ENCODE assay signal across 8 cellular contexts in the genomic region with DNA sequence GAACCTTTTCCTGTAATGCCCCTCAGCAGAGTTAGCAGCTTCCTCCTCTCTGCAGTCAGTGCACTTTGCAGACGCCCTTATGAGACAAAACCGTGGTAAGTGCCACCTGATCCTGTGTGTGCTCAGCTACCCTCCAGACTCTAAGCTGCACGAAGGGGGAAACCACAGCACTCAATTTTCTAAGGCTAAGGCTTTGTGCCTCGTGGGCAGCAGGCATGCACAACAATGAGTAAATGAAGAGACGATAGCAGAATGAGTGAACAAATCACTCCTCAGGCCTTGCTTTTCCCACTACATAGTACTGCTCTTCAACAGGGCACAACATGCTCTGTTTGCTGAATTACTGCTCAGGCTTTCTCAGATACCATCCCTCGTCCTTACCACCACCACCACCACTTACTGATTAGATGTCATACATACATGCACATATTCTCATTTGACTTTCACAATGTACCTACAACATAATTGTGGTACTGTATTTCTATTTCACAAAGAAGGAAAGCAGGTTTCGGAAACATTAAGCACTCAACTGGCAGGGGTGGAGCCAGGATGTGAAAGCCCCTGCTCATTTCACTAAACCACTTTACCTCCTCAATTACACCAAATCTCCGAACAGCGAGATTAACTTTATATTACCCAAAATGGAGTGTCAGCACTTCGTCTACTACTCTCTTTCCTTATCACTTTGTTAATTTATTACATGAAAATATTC.
DNase-seq lines count a peak whose midpoint lies in the region; ATAC-seq and TF ChIP-seq lines count a peak whose summit lies in the region.

No MANE protein-coding gene starts in this region.

- ATAC-seq in GM18861 (IDR thresholded peaks at IDR 0.05; ENCODE audit: unreplicated experiment) = peak; percentile 64
- ATAC-seq in HG02678 (IDR thresholded peaks at IDR 0.05; ENCODE audit: unreplicated experiment) = peak; percentile 73

- H3K79me1 ChIP-seq in neuronal stem cell (ENCODE audit: low read depth, low read length) = no peaks in the 10 kb centered on the region

- no peak for TF ChIP-seq POLR2A in uterus (IDR thresholded peaks at IDR 0.05)

- WGBS in neuronal stem cell (ENCODE audit: extremely low coverage in 2 of 2, insufficient read length in 2 of 2, insufficient replicate concordance in 1 of 2), 2 donors = no CpG with 5 or more reads among the region's 10 CpGs

- H3K4me2 ChIP-seq in neuronal stem cell (ENCODE audit: insufficient read depth, low read length, poor library complexity, severe bottlenecking) = no peak overlapping the region

- no peak overlapping the region for H2BK5ac ChIP-seq in neuronal stem cell (ENCODE audit: low read length)

- H3K9me3 ChIP-seq in mucosa of rectum (ENCODE audit: control insufficient read depth in 2 of 2, low read length in 2 of 2) = no peaks in the 10 kb centered on the region
- no peaks in the 10 kb centered on the region for H3K9me3 ChIP-seq in uterus
- no peaks in the 10 kb centered on the region for H3K9me3 ChIP-seq in neuronal stem cell (replicated peaks in 1 of 2; ENCODE audit: control insufficient read depth in 2 of 2, insufficient read depth in 1 of 2, low read depth in 1 of 2, low read length in 2 of 2)

- H3K4me3 ChIP-seq in mucosa of rectum (ENCODE audit: low read length in 2 of 2) (peak overlapping the region in 1 of 2 donors; percentile 38), uterus (no peak overlapping the region), neuronal stem cell (ENCODE audit: low read length in 2 of 2) (no peak overlapping the region)

- H3K9ac ChIP-seq in mucosa of rectum (ENCODE audit: low read depth in 1 of 2, low read length in 2 of 2) = no peak overlapping the region
- no peak overlapping the region for H3K9ac ChIP-seq in neuronal stem cell (ENCODE audit: low read depth, low read length, poor library complexity)

- H3K23ac ChIP-seq in neuronal stem cell (ENCODE audit: low read depth, low read length, poor library complexity) = no peak overlapping the region

- no peak overlapping the region for H3K4ac ChIP-seq in neuronal stem cell (ENCODE audit: low read length)

- no peak overlapping the region for H2BK12ac ChIP-seq in neuronal stem cell (ENCODE audit: low read length)

- peak; percentile 58 to 62 for DNase-seq in NCI-H187 (lab: John Stamatoyannopoulos, UW)
- peak; percentile 56 for DNase-seq in activated T-cell treated with anti-CD3 and anti-CD28 coated beads, Interleukin-2, amount 50 U/mL, for 1 hour
- DNase-seq in uterus = no peak
- DNase-seq in neuronal stem cell (ENCODE audit: low spot score) = no peak
- no peak for DNase-seq in DMS53 (lab: John Stamatoyannopoulos, UW)

- no peak overlapping the region for H2BK15ac ChIP-seq in neuronal stem cell (ENCODE audit: low read length)

- H3K27ac ChIP-seq in mucosa of rectum (ENCODE audit: low read depth in 2 of 2, low read length in 2 of 2) (peak overlapping the region; percentile 18 to 78), uterus (no peak overlapping the region), neuronal stem cell (replicated peaks; ENCODE audit: low read length) (no peak overlapping the region)

- H3K14ac ChIP-seq in neuronal stem cell (ENCODE audit: low read length) = no peak overlapping the region

- H3K18ac ChIP-seq in neuronal stem cell (ENCODE audit: low read length) = no peak overlapping the region

- no peak for TF ChIP-seq CTCF in uterus (IDR thresholded peaks at IDR 0.05)

- no peak overlapping the region for H2AFZ ChIP-seq in neuronal stem cell (ENCODE audit: low read length)

- no peak overlapping the region for H2AK5ac ChIP-seq in neuronal stem cell (ENCODE audit: low read depth, low read length)

- H2BK120ac ChIP-seq in neuronal stem cell (ENCODE audit: low read depth, low read length) = no peak overlapping the region

- intact Hi-C loops in uterus (cut with DNase I; ENCODE audit: low total_unique reads) = no loop called here

- no peak overlapping the region for H4K8ac ChIP-seq in neuronal stem cell (ENCODE audit: low read depth, low read length)

- H4K91ac ChIP-seq in neuronal stem cell (ENCODE audit: low read depth, low read length, poor library complexity) = no peak overlapping the region

- H3K36me3 ChIP-seq in mucosa of rectum (ENCODE audit: control insufficient read depth in 2 of 2, insufficient read depth in 2 of 2, low read length in 2 of 2) = no peaks in the 10 kb centered on the region
- H3K36me3 ChIP-seq in uterus = no peaks in the 10 kb centered on the region
- H3K36me3 ChIP-seq in neuronal stem cell (replicated peaks in 1 of 2; ENCODE audit: control insufficient read depth in 2 of 2, insufficient read depth in 2 of 2, low read length in 2 of 2) = no peaks in the 10 kb centered on the region

- H3K27me3 ChIP-seq in mucosa of rectum (ENCODE audit: control insufficient read depth in 2 of 2, insufficient read depth in 2 of 2, low read length in 2 of 2) = no peaks in the 10 kb centered on the region
- H3K27me3 ChIP-seq in uterus = no peaks in the 10 kb centered on the region
- H3K27me3 ChIP-seq in neuronal stem cell (ENCODE audit: control insufficient read depth in 3 of 3, insufficient read depth in 3 of 3, low read depth in 1 of 3, low read length in 3 of 3) = no peaks in the 10 kb centered on the region

- peaks cover 6% of the 10 kb centered on the region in 2 donors for H3K4me1 ChIP-seq in mucosa of rectum (ENCODE audit: control insufficient read depth in 2 of 2, insufficient read depth in 2 of 2, low read length in 2 of 2)
- no peaks in the 10 kb centered on the region for H3K4me1 ChIP-seq in uterus
- H3K4me1 ChIP-seq in neuronal stem cell (ENCODE audit: control insufficient read depth in 2 of 2, insufficient read depth in 1 of 2, low read depth in 1 of 2, low read length in 2 of 2) = peaks cover 2 to 4% of the 10 kb centered on the region in 2 donors

Comparison
In these comparisons a context has a peak if more than half of its experiments do, and no peak if none do; other contexts are left out.
1. DNase-seq: peak in NCI-H187 (2 of 2) and activated T-cell treated with anti-CD3 and anti-CD28 coated beads, Interleukin-2, amount 50 U/mL, for 1 hour (single experiment); none in uterus (0 of 2), neuronal stem cell (single experiment) and DMS53 (single experiment).
2. H3K27ac ChIP-seq: peak in mucosa of rectum (2 of 2); none in uterus (0 of 2) and neuronal stem cell (single experiment).